ENCODE assay signal across 8 cellular contexts in genomic region chr4:103198111-103198765, GRCh38. TPM values are rescaled to one million over a fixed set of nuclear protein-coding genes. Genes with fewer than 3 reads are reported as not detected.
DNase-seq lines count a peak whose midpoint lies in the region; ATAC-seq lines count a peak whose summit lies in the region.

CENPE (minus strand) TSS chr4:103198343; CDS start chr4:103198319, 24 bp downstream.

- H3K27ac ChIP-seq in muscle layer of colon (ENCODE audit: low read depth, low read length), result peak within 1 kb of the TSS; percentile 70

- peak within 1 kb of the TSS; percentile 83 for H3K9ac ChIP-seq in muscle layer of colon (ENCODE audit: low read length)

- no peaks in the 10 kb centered on the region for H3K36me3 ChIP-seq in muscle layer of colon (ENCODE audit: insufficient read depth, low read length)

- no peaks in the 10 kb centered on the region for H3K9me3 ChIP-seq in muscle layer of colon (ENCODE audit: low read length)

- H3K4me3 ChIP-seq in muscle layer of colon (ENCODE audit: low read depth in 1 of 2, low read length in 2 of 2), result peak within 1 kb of the TSS; percentile 75 to 88

- H3K27me3 ChIP-seq in muscle layer of colon (ENCODE audit: control insufficient read depth in 1 of 2, insufficient read depth in 2 of 2, low read length in 2 of 2), result no peaks in the 10 kb centered on the region

- H3K4me1 ChIP-seq in muscle layer of colon (ENCODE audit: insufficient read depth, low read length), result no peaks in the 10 kb centered on the region

- peak; percentile 73 for DNase-seq in DMS114 treated with DMSO at 0.1 percent for 48 hours (lab: John Stamatoyannopoulos, UW; ENCODE audit: unreplicated experiment)
- DNase-seq in HuH-7 (ENCODE audit: low spot score), result peak; percentile 53
- DNase-seq in OCI-M2 (lab: John Stamatoyannopoulos, UW; ENCODE audit: unreplicated experiment), result peak; percentile 59
- peak; percentile 74 for DNase-seq in activated T-cell treated with anti-CD3 and anti-CD28 coated beads for 24 hours (ENCODE audit: low read depth)
- DNase-seq in stimulated activated CD8-positive, alpha-beta memory T cell treated with anti-CD3 and anti-CD28 coated beads, Interleukin-7, amount 100 ng/mL, for 1 hour (ENCODE audit: low read depth in 2 of 2), result peak; percentile 67 to 74

- ATAC-seq in GM21526 (IDR thresholded peaks at IDR 0.05; ENCODE audit: low FRiP score, unreplicated experiment) (peak; percentile 96), esophagus mucosa (peak; percentile 91)

RNA-seq across cellular contexts. Expression of gene CENPE, which starts in this region (rescaled TPM):
- 14.1 TPM for total RNA-seq in esophagus mucosa

Comparison
In these comparisons a context has a peak if more than half of its experiments do, and no peak if none do; other contexts are left out.
1. Peak in every context shown above with its lines: DNase-seq, ATAC-seq, H3K4me3 ChIP-seq and H3K27ac ChIP-seq.